15 cellular contexts compared by ENCODE assay signal in genomic region chr21:20617130-20617529, GRCh38.
"Had no signal": no experiment of that assay in that cellular context is flagged by ENCODE, and none has a peak within 500 bp of the region (broad histone marks: within the 10 kb centered on the region; RNA-seq: fewer than 3 reads in every experiment).

No MANE protein-coding gene starts in this region.

- H3K27me3 ChIP-seq: breast epithelium, dorsolateral prefrontal cortex, esophagus muscularis mucosa, uterus had no signal

- H3K27ac Mint-ChIP-seq: activated CD8-positive, alpha-beta T cell treated with anti-CD3 and anti-CD28 coated beads, Interleukin-2, amount 10 ng/mL, durations not matched to agents 7 days and 5 days; activated T-helper 1 cell treated with anti-CD3 and anti-CD28 coated beads, Interleukin-12 subunit alpha, Interleukin-12 subunit beta, Interleukin-2, Interleukin-4 antibody, amounts not matched to agents 30 ng/mL and 10 ng/mL and 1 ng/mL, durations not matched to agents 14 hours and 24 hours and 36 hours; stimulated activated naive CD8-positive, alpha-beta T cell treated with anti-CD3 and anti-CD28 coated beads, Interleukin-15, amount 100 ng/mL, for 72 hours had no signal

- H3K4me3 ChIP-seq: breast epithelium, esophagus muscularis mucosa, uterus had no signal

- H3K36me3 ChIP-seq: breast epithelium, esophagus muscularis mucosa, uterus, WERI-Rb-1 had no signal

- H3K27ac ChIP-seq: breast epithelium, dorsolateral prefrontal cortex, esophagus muscularis mucosa, uterus, WERI-Rb-1 had no signal

- DNase-seq: activated CD4-positive, alpha-beta T cell treated with anti-CD3 and anti-CD28 coated beads for 4 hours; activated CD8-positive, alpha-beta memory T cell treated with anti-CD3 and anti-CD28 coated beads, Interleukin-2, amount 50 U/mL, for 48 hours; activated CD8-positive, alpha-beta T cell treated with anti-CD3 and anti-CD28 coated beads, Interleukin-2, amount 10 ng/mL, durations not matched to agents 7 days and 5 days; activated naive CD4-positive, alpha-beta T cell; aorta; dorsolateral prefrontal cortex; glutamatergic neuron; posterior cingulate gyrus; stimulated activated CD4-positive, alpha-beta T cell treated with anti-CD3 and anti-CD28 coated beads, Interleukin-4, amount 100 ng/mL, for 4 hours; stimulated activated naive CD8-positive, alpha-beta T cell treated with anti-CD3 and anti-CD28 coated beads, Interleukin-15, amount 100 ng/mL, for 72 hours; uterus; WERI-Rb-1 had no signal

- H3K4me1 Mint-ChIP-seq: stimulated activated naive CD8-positive, alpha-beta T cell treated with anti-CD3 and anti-CD28 coated beads, Interleukin-15, amount 100 ng/mL, for 72 hours had no signal

- H3K27me3 Mint-ChIP-seq: stimulated activated naive CD8-positive, alpha-beta T cell treated with anti-CD3 and anti-CD28 coated beads, Interleukin-15, amount 100 ng/mL, for 72 hours had no signal

- H3K9me3 ChIP-seq: breast epithelium, esophagus muscularis mucosa, uterus had no signal

- H3K4me1 ChIP-seq: breast epithelium, esophagus muscularis mucosa, uterus had no signal

- H3K4me3 Mint-ChIP-seq: activated CD8-positive, alpha-beta T cell treated with anti-CD3 and anti-CD28 coated beads, Interleukin-2, amount 10 ng/mL, durations not matched to agents 7 days and 5 days; activated T-helper 1 cell treated with anti-CD3 and anti-CD28 coated beads, Interleukin-12 subunit alpha, Interleukin-12 subunit beta, Interleukin-2, Interleukin-4 antibody, amounts not matched to agents 30 ng/mL and 10 ng/mL and 1 ng/mL, durations not matched to agents 14 hours and 24 hours and 36 hours; stimulated activated naive CD8-positive, alpha-beta T cell treated with anti-CD3 and anti-CD28 coated beads, Interleukin-15, amount 100 ng/mL, for 72 hours had no signal
